1 cellular context compared by ENCODE assay signal in genomic region chr1:150629115-150629928, GRCh38.
A peak's percentile ranks its signal among the peaks of the same experiment; 100 is the strongest.
TF ChIP-seq lines count a peak whose summit lies in the region.

ENSA (minus strand) TSS chr1:150629612; CDS start chr1:150629470, 142 bp downstream.

TF ChIP-seq in K562, 482 proteins besides CTCF, POLR2A, EP300 and RAD21 (continued from another document and continues in another):
- no peak for TF ChIP-seq ZNF184 (CRISPR knock-in tag; IDR thresholded peaks at IDR 0.05)
- TF ChIP-seq RERE (CRISPR knock-in tag; IDR thresholded peaks at IDR 0.05; ENCODE audit: borderline replicate concordance), result no peak
- 0 out of 4 replicates have a peak, but pooled peaks of 1 of the 2 experiments have one; percentile 72 for TF ChIP-seq ARNT (IDR thresholded peaks at IDR 0.05)
- peak; percentile 18 for TF ChIP-seq BRD9 (IDR thresholded peaks at IDR 0.05; ENCODE audit: low read depth, partially characterized antibody)
- no peak; the same call in 1 of the 2 replicates for TF ChIP-seq ELF4 (CRISPR knock-in tag; IDR thresholded peaks at IDR 0.05)
- TF ChIP-seq E2F8 (IDR thresholded peaks at IDR 0.05; ENCODE audit: low read depth, partially characterized antibody), result peak; percentile 41
- TF ChIP-seq ILK (tag; IDR thresholded peaks at IDR 0.05; ENCODE audit: borderline replicate concordance, low read depth), result no peak
- TF ChIP-seq ZBTB9 (CRISPR knock-in tag; IDR thresholded peaks at IDR 0.05), result no peak
- TF ChIP-seq IRF1 (CRISPR knock-in tag; IDR thresholded peaks at IDR 0.05; ENCODE audit: borderline replicate concordance), result no peak
- no peak for TF ChIP-seq RNF219 (CRISPR knock-in tag; IDR thresholded peaks at IDR 0.05)
- no peak for TF ChIP-seq PTRF (tag; IDR thresholded peaks at IDR 0.05)
- no peak for TF ChIP-seq NCOA2 (IDR thresholded peaks at IDR 0.05; ENCODE audit: partially characterized antibody in 2 of 2)
- peak; percentile 98 for TF ChIP-seq ATF3 (IDR thresholded peaks at IDR 0.05)
- 0 out of 2 replicates have a peak, but pooled peaks have one; percentile 32 for TF ChIP-seq ATF3 (CRISPR knock-in tag; conservative IDR thresholded peaks at IDR 0.05)
- TF ChIP-seq ZNF740 (CRISPR knock-in tag; IDR thresholded peaks at IDR 0.05), result peak; percentile 67; the same call in 1 of the 2 replicates
- TF ChIP-seq ZNF740 (tag; IDR thresholded peaks at IDR 0.05), result peak in 1 of 2 experiments; percentile 51; a peak in 1 of 4 replicates
- TF ChIP-seq GABPB2 (CRISPR knock-in tag; conservative IDR thresholded peaks at IDR 0.05), result no peak
- no peak for TF ChIP-seq XRCC4 (IDR thresholded peaks at IDR 0.05; ENCODE audit: extremely low read depth, insufficient read depth, insufficient read length)
- TF ChIP-seq SIRT6 (IDR thresholded peaks at IDR 0.05; ENCODE audit: low read depth, low read length), result no peak
- 0 out of 2 replicates have a peak, but pooled peaks have one; percentile 37 for TF ChIP-seq ZBTB26 (CRISPR knock-in tag; IDR thresholded peaks at IDR 0.05)
- no peak for TF ChIP-seq BRCA1 (IDR thresholded peaks at IDR 0.05)
- TF ChIP-seq BRCA1 (CRISPR knock-in tag; IDR thresholded peaks at IDR 0.05), result no peak
- TF ChIP-seq ELF1 (tag; IDR thresholded peaks at IDR 0.05), result no peak
- peak; percentile 96 for TF ChIP-seq CEBPZ (IDR thresholded peaks at IDR 0.05; ENCODE audit: borderline replicate concordance, low read depth, low read length)
- TF ChIP-seq ZNF197 (CRISPR knock-in tag; IDR thresholded peaks at IDR 0.05; ENCODE audit: low read depth), result no peak
- no peak for TF ChIP-seq SOX6 (IDR thresholded peaks at IDR 0.05)
- no peak for TF ChIP-seq RB1 (IDR thresholded peaks at IDR 0.05; ENCODE audit: low read depth)
- TF ChIP-seq SNAPC5 (CRISPR knock-in tag; IDR thresholded peaks at IDR 0.05), result no peak
- peak; percentile 83 for TF ChIP-seq TAF7 (tag; IDR thresholded peaks at IDR 0.05)
- TF ChIP-seq BRF2 (IDR thresholded peaks at IDR 0.05; ENCODE audit: borderline replicate concordance, insufficient read depth, insufficient read length), result no peak
- peak; percentile 53 for TF ChIP-seq GMEB1 (CRISPR knock-in tag; IDR thresholded peaks at IDR 0.05)
- peak; percentile 73; the same call in 1 of the 2 replicates for TF ChIP-seq BRD4 (IDR thresholded peaks at IDR 0.05)
- TF ChIP-seq LARP7 (IDR thresholded peaks at IDR 0.05), result no peak
- TF ChIP-seq ZNF707 (CRISPR knock-in tag; conservative IDR thresholded peaks at IDR 0.05), result peak; percentile 32; the same call in 1 of the 2 replicates
- peak; percentile 100 for TF ChIP-seq ATF7 (IDR thresholded peaks at IDR 0.05)
- TF ChIP-seq YBX1 (IDR thresholded peaks at IDR 0.05), result no peak
